In genomic region chr11:76151561-76152085, GRCh38 we compare ENCODE assay signal across 10 cellular contexts. TPM values are rescaled to one million over a fixed set of nuclear protein-coding genes. Genes with fewer than 3 reads are reported as not detected.
DNase-seq lines count a peak whose midpoint lies in the region; ATAC-seq and TF ChIP-seq lines count a peak whose summit lies in the region.
"Had no signal": no experiment of that assay in that cellular context is flagged by ENCODE, and none has a peak within 500 bp of the region (broad histone marks: within the 10 kb centered on the region; RNA-seq: fewer than 3 reads in every experiment).

No MANE protein-coding gene starts in this region.

- TF ChIP-seq CTCF in epithelial cell of esophagus (IDR thresholded peaks at IDR 0.05; ENCODE audit: insufficient read depth, low read depth, low read length, missing control alignments) (no peak), suprapubic skin (IDR thresholded peaks at IDR 0.05) (no peak), omental fat pad (IDR thresholded peaks at IDR 0.05) (no peak)

- no peak for TF ChIP-seq EP300 in suprapubic skin (IDR thresholded peaks at IDR 0.05)

- DNase-seq in activated effector memory CD4-positive, alpha-beta T cell treated with anti-CD3 and anti-CD28 coated beads, Interleukin-2, amount 50 U/mL, for 16 hours, result peak; percentile 56
- DNase-seq in activated effector memory CD4-positive, alpha-beta T cell treated with Interleukin-2 at 50 U/mL for 16 hours, result no peak
- peak; percentile 97 for DNase-seq in NCI-H69 (lab: John Stamatoyannopoulos, UW)
- peak; percentile 9 for DNase-seq in epithelial cell of esophagus (ENCODE audit: low read depth)
- peak in 1 of 2 donors; percentile 49 for DNase-seq in suprapubic skin (ENCODE audit: low spot score in 2 of 2)
- DNase-seq in omental fat pad (ENCODE audit: low spot score), result no peak
- DNase-seq: NCI-H1436, T1000 had no signal

- ATAC-seq in HG03045 (IDR thresholded peaks at IDR 0.05; ENCODE audit: unreplicated experiment) (no peak), HG03378 (IDR thresholded peaks at IDR 0.05; ENCODE audit: unreplicated experiment) (no peak), omental fat pad (ENCODE audit: low FRiP score) (no peak)

- no peaks in the 10 kb centered on the region for H3K9me3 ChIP-seq in suprapubic skin

- no peak for TF ChIP-seq POLR2A in suprapubic skin (IDR thresholded peaks at IDR 0.05)

- WGBS in suprapubic skin, result 49% methylated on average over 5 of the region's 5 CpGs

- H3K27me3 ChIP-seq in suprapubic skin, result no peaks in the 10 kb centered on the region

- peaks cover 10% of the 10 kb centered on the region for H3K4me1 ChIP-seq in suprapubic skin

- H3K27ac ChIP-seq in suprapubic skin, result no peak overlapping the region

- H3K36me3 ChIP-seq in suprapubic skin, result no peaks in the 10 kb centered on the region

- H3K4me3 ChIP-seq in epithelial cell of esophagus (ENCODE audit: low read length) (no peak overlapping the region), suprapubic skin (peak overlapping the region; percentile 36)

RNA-seq across cellular contexts. Expression of gene WNT11, which starts 54.7 kb away (rescaled TPM):
- total RNA-seq in suprapubic skin (10 to 100 TPM in 2 of 4 donors, 1 to 10 TPM in 2; 7.8 to 19.5 (median 11.0) TPM), omental fat pad (100 to 1,000 TPM in 1 of 4 donors, 10 to 100 TPM in 3; 20.4 to 137 (median 39.1) TPM)

Comparison
In these comparisons a context has a peak if more than half of its experiments do, and no peak if none do; other contexts are left out.
1. DNase-seq: peak in activated effector memory CD4-positive, alpha-beta T cell treated with anti-CD3 and anti-CD28 coated beads, Interleukin-2, amount 50 U/mL, for 16 hours (single experiment), NCI-H69 (single experiment) and epithelial cell of esophagus (single experiment); none in activated effector memory CD4-positive, alpha-beta T cell treated with Interleukin-2 at 50 U/mL for 16 hours (single experiment) and omental fat pad (single experiment).